ENCODE assay signal across 33 cellular contexts in genomic region chr12:92861381-92861780, GRCh38.
"Had no signal": no experiment of that assay in that cellular context is flagged by ENCODE, and none has a peak within 500 bp of the region (broad histone marks: within the 10 kb centered on the region; RNA-seq: fewer than 3 reads in every experiment).

No MANE protein-coding gene starts in this region.

- DNase-seq: hippocampal formation; kidney; left colon; left lung; lower lobe of right lung; mammary epithelial cell; mesenchymal stem cell; naive B cell; natural killer cell; nephron progenitor cell; occipital lobe; ovary; posterior cingulate gyrus; retina; sigmoid colon; stimulated activated CD4-positive, alpha-beta T cell treated with anti-CD3 and anti-CD28 coated beads, Interleukin-1b, Interleukin-23, amount 100 ng/mL, for 48 hours; stimulated activated CD4-positive, alpha-beta T cell treated with anti-CD3 and anti-CD28 coated beads, Interleukin-2, amount 100 ng/mL, for 48 hours; stimulated activated CD4-positive, alpha-beta T cell treated with anti-CD3 and anti-CD28 coated beads, Interleukin-4, amount 100 ng/mL, for 4 hours; stimulated activated naive B cell treated with anti-CD40 and anti-IgM and Interleukin-4, amounts not matched to agents 10 μg/mL and 1 μg/mL and 100 μg/mL, for 72 hours; stimulated activated naive CD8-positive, alpha-beta T cell treated with anti-CD3 and anti-CD28 coated beads, Interleukin-15, Interleukin-2, amounts not matched to agents 100 U/mL and 50 U/mL, for 24 hours; stomach; testis; thyroid gland; transverse colon; upper lobe of left lung had no signal

- H3K36me3 ChIP-seq: neural progenitor cell, ovary, prostate gland, thyroid gland had no signal

- H3K27ac ChIP-seq: left lung, lower lobe of right lung, neural progenitor cell, neutrophil, ovary, prostate gland, sigmoid colon, stomach, testis, thyroid gland, upper lobe of left lung, vagina had no signal

- ATAC-seq: left colon; left lung; lower lobe of right lung; natural killer cell; right cardiac atrium; stimulated activated naive B cell treated with anti-CD40 and anti-IgM and Interleukin-4, amounts not matched to agents 10 μg/mL and 1 μg/mL and 100 μg/mL, for 72 hours; stimulated activated naive CD8-positive, alpha-beta T cell treated with anti-CD3 and anti-CD28 coated beads, Interleukin-15, Interleukin-2, amounts not matched to agents 100 U/mL and 50 U/mL, for 24 hours had no signal

- H3K4me1 Mint-ChIP-seq: nephron progenitor cell had no signal

- H3K4me2 ChIP-seq: neural progenitor cell, smooth muscle cell had no signal

- H3K27me3 ChIP-seq: left lung, neural progenitor cell, neutrophil, ovary, sigmoid colon, stomach, testis, thyroid gland, transverse colon, upper lobe of left lung, vagina had no signal

- H3K9ac ChIP-seq: neural progenitor cell had no signal

- H3K4me1 ChIP-seq: left lung, lower lobe of right lung, neural progenitor cell, prostate gland, stomach, testis, thyroid gland, upper lobe of left lung, vagina had no signal

- H3K9me3 Mint-ChIP-seq: natural killer cell; nephron progenitor cell; neural progenitor cell; stimulated activated naive B cell treated with anti-CD40 and anti-IgM and Interleukin-4, amounts not matched to agents 10 μg/mL and 1 μg/mL and 100 μg/mL, for 72 hours had no signal

- H3K4me3 Mint-ChIP-seq: mesothelial cell of epicardium; naive B cell; natural killer cell; nephron progenitor cell; neural progenitor cell; stimulated activated naive B cell treated with anti-CD40 and anti-IgM and Interleukin-4, amounts not matched to agents 10 μg/mL and 1 μg/mL and 100 μg/mL, for 72 hours had no signal

- H3K4me3 ChIP-seq: left lung, lower lobe of right lung, neural progenitor cell, ovary, prostate gland, sigmoid colon, smooth muscle cell, stomach, testis, thyroid gland, transverse colon, upper lobe of left lung, vagina had no signal

- FAIRE-seq: islet of Langerhans, kidney had no signal

- H3K27me3 Mint-ChIP-seq: naive B cell; stimulated activated naive B cell treated with anti-CD40 and anti-IgM and Interleukin-4, amounts not matched to agents 10 μg/mL and 1 μg/mL and 100 μg/mL, for 72 hours had no signal

- H3K36me3 Mint-ChIP-seq: natural killer cell had no signal

- H3K9me3 ChIP-seq: left lung, lower lobe of right lung, neutrophil, ovary, prostate gland, sigmoid colon, stomach, testis, thyroid gland, transverse colon, upper lobe of left lung, vagina had no signal

- H3K27ac Mint-ChIP-seq: natural killer cell, nephron progenitor cell, neural progenitor cell had no signal
